8 cellular contexts compared by ENCODE assay signal in genomic region chr6:142944126-142945066, GRCh38.
A peak's percentile ranks its signal among the peaks of the same experiment; 100 is the strongest.
DNase-seq lines count a peak whose midpoint lies in the region.

No MANE protein-coding gene starts in this region.

- DNase-seq in AG08396 (ENCODE audit: low spot score) = peak; percentile 81
- DNase-seq in GM19238 (ENCODE audit: insufficient read length, low spot score) = peak; percentile 52
- peak; percentile 47 for DNase-seq in NCI-H1694 (lab: John Stamatoyannopoulos, UW)
- peak; percentile 74 to 88 for DNase-seq in activated CD4-positive, alpha-beta T cell treated with anti-CD3 and anti-CD28 coated beads for 24 hours (ENCODE audit: low read depth in 2 of 2)
- DNase-seq in cerebellar cortex (ENCODE audit: low spot score) = peak; percentile 72
- peak; percentile 70 for DNase-seq in kidney glomerular epithelial cell (lab: John Stamatoyannopoulos, UW)
- peak; percentile 77 to 94 for DNase-seq in stimulated activated CD4-positive, alpha-beta T cell treated with anti-CD3 and anti-CD28 coated beads, Interleukin-1b, Interleukin-23, amount 100 ng/mL, for 1 hour (ENCODE audit: low read depth in 2 of 2)
- DNase-seq in cerebellar nuclear complex (lab: John Stamatoyannopoulos, UW) = no peak

Comparison
In these comparisons a context has a peak if more than half of its experiments do, and no peak if none do; other contexts are left out.
1. DNase-seq: peak in AG08396 (single experiment), GM19238 (single experiment), NCI-H1694 (single experiment), activated CD4-positive, alpha-beta T cell treated with anti-CD3 and anti-CD28 coated beads for 24 hours (2 of 2), cerebellar cortex (single experiment), kidney glomerular epithelial cell (single experiment) and stimulated activated CD4-positive, alpha-beta T cell treated with anti-CD3 and anti-CD28 coated beads, Interleukin-1b, Interleukin-23, amount 100 ng/mL, for 1 hour (2 of 2); none in cerebellar nuclear complex (0 of 2).